In genomic region chr5:115557667-115558387, GRCh38 we compare ENCODE assay signal across 12 cellular contexts. TPM values are rescaled to one million over a fixed set of nuclear protein-coding genes. Genes with fewer than 3 reads are reported as not detected.
DNase-seq lines count a peak whose midpoint lies in the region; ATAC-seq and TF ChIP-seq lines count a peak whose summit lies in the region.
"Had no signal": no experiment of that assay in that cellular context is flagged by ENCODE, and none has a peak within 500 bp of the region (broad histone marks: within the 10 kb centered on the region; RNA-seq: fewer than 3 reads in every experiment).

No MANE protein-coding gene starts in this region.

- TF ChIP-seq POLR2A in upper lobe of left lung (IDR thresholded peaks at IDR 0.05): no peak

- peak; percentile 60 for ATAC-seq in activated CD4-positive, alpha-beta T cell treated with anti-CD3 and anti-CD28 coated beads for 36 hours
- ATAC-seq in upper lobe of left lung (ENCODE audit: low FRiP score in 2 of 2) (peak; percentile 12 to 47), GM18520 (IDR thresholded peaks at IDR 0.05; ENCODE audit: unreplicated experiment) (no peak)
- ATAC-seq: HCT116, T-helper 17 cell had no signal

- TF ChIP-seq EP300 in upper lobe of left lung (IDR thresholded peaks at IDR 0.05): no peak

- peaks cover 11 to 18% (median 15%) of the 10 kb centered on the region in 4 donors for H3K4me1 ChIP-seq in upper lobe of left lung

- H3K4me3 ChIP-seq in brain microvascular endothelial cell (ENCODE audit: low read depth, low read length) (no peak overlapping the region), upper lobe of left lung (no peak overlapping the region)
- H3K4me3 ChIP-seq: psoas muscle had no signal

- H3K27me3 ChIP-seq in brain microvascular endothelial cell (replicated peaks) (no peaks in the 10 kb centered on the region), upper lobe of left lung (no peaks in the 10 kb centered on the region)

- peak overlapping the region; percentile 59 for H3K27ac Mint-ChIP-seq in activated CD4-positive, alpha-beta T cell treated with anti-CD3 and anti-CD28 coated beads for 36 hours
- H3K27ac Mint-ChIP-seq: T-helper 17 cell had no signal

- no peak overlapping the region for H3K4me3 Mint-ChIP-seq in activated CD4-positive, alpha-beta T cell treated with anti-CD3 and anti-CD28 coated beads for 36 hours
- H3K4me3 Mint-ChIP-seq: T-helper 17 cell had no signal

- intact Hi-C loops in activated CD4-positive, alpha-beta T cell treated with anti-CD3 and anti-CD28 coated beads for 36 hours (cut with DNase I, micrococcal nuclease): no loop called here

- no peak for TF ChIP-seq CTCF in brain microvascular endothelial cell (IDR thresholded peaks at IDR 0.05; ENCODE audit: low read depth, low read length, missing control alignments)
- TF ChIP-seq CTCF in upper lobe of left lung (IDR thresholded peaks at IDR 0.05): no peak

- no peaks in the 10 kb centered on the region for H3K36me3 ChIP-seq in brain microvascular endothelial cell (replicated peaks)
- no peaks in the 10 kb centered on the region for H3K36me3 ChIP-seq in upper lobe of left lung

- H3K27ac ChIP-seq in brain microvascular endothelial cell (peak overlapping the region; percentile 70), upper lobe of left lung (peak overlapping the region; percentile 50 to 73 (median 60))

- H3K27me3 Mint-ChIP-seq in activated CD4-positive, alpha-beta T cell treated with anti-CD3 and anti-CD28 coated beads for 36 hours: peaks cover 4% of the 10 kb centered on the region

- H3K36me3 Mint-ChIP-seq in activated CD4-positive, alpha-beta T cell treated with anti-CD3 and anti-CD28 coated beads for 36 hours (ENCODE audit: low read depth): no peaks in the 10 kb centered on the region

- peaks cover 14% of the 10 kb centered on the region for H3K4me1 Mint-ChIP-seq in activated CD4-positive, alpha-beta T cell treated with anti-CD3 and anti-CD28 coated beads for 36 hours

- no peaks in the 10 kb centered on the region for H3K9me3 ChIP-seq in upper lobe of left lung
- H3K9me3 ChIP-seq: psoas muscle had no signal

- CTCF ChIA-PET in activated CD4-positive, alpha-beta T cell treated with anti-CD3 and anti-CD28 coated beads for 36 hours (lab: Charles Lee): interaction anchor here (1.3 kb wide), 1 partner anchor 10 kb away, joined by 4 read pairs; no protein-coding TSS in a partner anchor

- H3K9me3 Mint-ChIP-seq in activated CD4-positive, alpha-beta T cell treated with anti-CD3 and anti-CD28 coated beads for 36 hours (ENCODE audit: low read depth): no peaks in the 10 kb centered on the region

- in situ Hi-C loops in brain microvascular endothelial cell (cut with HindIII; ENCODE audit: low pct_ligation_motif_present, low sequenced_read_pairs): no loop called here

- POLR2A ChIA-PET in activated CD4-positive, alpha-beta T cell treated with anti-CD3 and anti-CD28 coated beads for 36 hours (lab: Charles Lee): no interaction called here

- WGBS in upper lobe of left lung, 2 donors: 55 to 58% methylated on average over 3 of the region's 3 CpGs

- no peak for DNase-seq in activated CD4-positive, alpha-beta T cell treated with anti-CD3 and anti-CD28 coated beads for 36 hours
- no peak for DNase-seq in activated CD4-positive, alpha-beta T cell treated with anti-CD3 and anti-CD28 coated beads, Interleukin-2, amount 50 U/mL, for 48 hours
- DNase-seq in brain microvascular endothelial cell (peak; percentile 46), left kidney (ENCODE audit: low read depth, low spot score) (peak; percentile 21), upper lobe of left lung (no peak), NCI-H510A (lab: John Stamatoyannopoulos, UW) (no peak), DMS114 treated with DMSO at 0.1 percent for 48 hours (lab: John Stamatoyannopoulos, UW; ENCODE audit: unreplicated experiment) (no peak)
- DNase-seq: MV-4-11, psoas muscle, T-helper 17 cell had no signal

RNA-seq across cellular contexts. Expression of gene FEM1C, which starts 13.3 kb away (rescaled TPM):
- total RNA-seq in activated CD4-positive, alpha-beta T cell treated with anti-CD3 and anti-CD28 coated beads for 36 hours: 10 to 100 TPM; 15.8 to 15.9 TPM
- total RNA-seq in upper lobe of left lung: 10 to 100 TPM in 5 of 6 donors, 1 to 10 TPM in 1; 9.7 to 39.8 (median 24.5) TPM

RNA-seq across cellular contexts. Expression of gene TICAM2, which starts 44.5 kb away (rescaled TPM):
- 1 to 10 TPM in 1 of 2 experiments, under 1 TPM in 1; 0.87 to 1.7 TPM for total RNA-seq in activated CD4-positive, alpha-beta T cell treated with anti-CD3 and anti-CD28 coated beads for 36 hours
- 1 to 10 TPM in 4 of 6 donors, under 1 TPM in 2; 0.30 to 6.7 (median 1.8) TPM for total RNA-seq in upper lobe of left lung

Comparison
In these comparisons a context has a peak if more than half of its experiments do, and no peak if none do; other contexts are left out.
1. DNase-seq: peak in brain microvascular endothelial cell (single experiment) and left kidney (single experiment); none in activated CD4-positive, alpha-beta T cell treated with anti-CD3 and anti-CD28 coated beads for 36 hours (single experiment), activated CD4-positive, alpha-beta T cell treated with anti-CD3 and anti-CD28 coated beads, Interleukin-2, amount 50 U/mL, for 48 hours (0 of 2), upper lobe of left lung (0 of 2), NCI-H510A (single experiment) and DMS114 treated with DMSO at 0.1 percent for 48 hours (single experiment).